Comparison of ENCODE assay signal across 8 cellular contexts in genomic region chr2:240561325-240561971, GRCh38. TPM values are rescaled to one million over a fixed set of nuclear protein-coding genes. Genes with fewer than 3 reads are reported as not detected.
DNase-seq lines count a peak whose midpoint lies in the region; ATAC-seq and TF ChIP-seq lines count a peak whose summit lies in the region.

No MANE protein-coding gene starts in this region.

- peak overlapping the region; percentile 94 for H3K27ac ChIP-seq in substantia nigra (ENCODE audit: low read depth, low read length, poor library complexity, severe bottlenecking)

- POLR2A ChIA-PET in AG04449 (lab: Yijun Ruan, JAX): interaction anchor here (0.8 to 1.4 kb wide), 3 partner anchors 19 to 24 kb away, joined by 3 to 10 read pairs (median 4); partner anchors contain the start of gene CAPN10

- TF ChIP-seq CTCF in AG04449 (IDR thresholded peaks at IDR 0.05; ENCODE audit: insufficient read depth, low read length, missing control alignments) (no peak), astrocyte of the cerebellum (IDR thresholded peaks at IDR 0.05; ENCODE audit: low read depth, low read length, missing control alignments) (no peak), kidney epithelial cell (IDR thresholded peaks at IDR 0.05; ENCODE audit: insufficient read depth, low read length, poor library complexity, severe bottlenecking) (no peak)

- CTCF ChIA-PET in AG04449 (lab: Yijun Ruan, JAX): interaction anchor here (0.8 to 3.5 kb wide), 5 partner anchors 8 to 47 kb away, joined by 3 to 17 read pairs (median 5); partner anchors contain the start of gene CAPN10

- no peaks in the 10 kb centered on the region for H3K36me3 ChIP-seq in kidney epithelial cell (ENCODE audit: control insufficient read depth, insufficient read depth, low read length)

- in situ Hi-C loops in astrocyte of the cerebellum (cut with HindIII; ENCODE audit: low sequenced_read_pairs): no loop called here

- H3K27me3 ChIP-seq in kidney epithelial cell (ENCODE audit: control insufficient read depth, insufficient read depth, low read length): peaks cover 2% of the 10 kb centered on the region

- peak overlapping the region; percentile 68 for H3K4me3 ChIP-seq in AG04449 (ENCODE audit: low read depth, low read length)
- H3K4me3 ChIP-seq in astrocyte of the cerebellum (ENCODE audit: low read depth, low read length): peak overlapping the region; percentile 75
- peak overlapping the region; percentile 52 for H3K4me3 ChIP-seq in kidney epithelial cell (ENCODE audit: low read depth, low read length)

- peak; percentile 2 for ATAC-seq in GM19328 (IDR thresholded peaks at IDR 0.05; ENCODE audit: unreplicated experiment)

- DNase-seq in AG04449 (ENCODE audit: low read depth, low spot score) (peak; percentile 37), NAMALWA (ENCODE audit: low spot score) (peak; percentile 15), astrocyte of the cerebellum (ENCODE audit: low read depth) (no peak), kidney epithelial cell (ENCODE audit: low read depth) (no peak), substantia nigra (lab: John Stamatoyannopoulos, UW) (no peak), germinal center (ENCODE audit: low spot score) (no peak), epidermal melanocyte (ENCODE audit: insufficient read length, low spot score) (no peak)

RNA-seq across cellular contexts. Expression of gene DUSP28, which starts 1.3 kb away (rescaled TPM):
- total RNA-seq in kidney epithelial cell: 4.2 and 7.6 TPM in 2 replicates

RNA-seq across cellular contexts. Expression of gene ANKMY1, which starts 3.7 kb away (rescaled TPM):
- 7.1 and 13.1 TPM in 2 replicates for total RNA-seq in kidney epithelial cell

RNA-seq across cellular contexts. Expression of gene RNPEPL1, which starts 6.8 kb away (rescaled TPM):
- total RNA-seq in kidney epithelial cell: 91.3 and 122 TPM in 2 replicates

RNA-seq across cellular contexts. Expression of gene CAPN10, which starts 25.1 kb away (rescaled TPM):
- total RNA-seq in kidney epithelial cell: 31.5 and 39.2 TPM in 2 replicates

Comparison
In these comparisons a context has a peak if more than half of its experiments do, and no peak if none do; other contexts are left out.
1. DNase-seq: peak in AG04449 (single experiment) and NAMALWA (single experiment); none in astrocyte of the cerebellum (single experiment), kidney epithelial cell (single experiment), substantia nigra (0 of 49), germinal center (single experiment) and epidermal melanocyte (single experiment).
2. Peak in every context shown above with its lines, with median percentiles within 50 percentile points of each other: H3K4me3 ChIP-seq.